Comparison of ENCODE assay signal across 20 cellular contexts in the genomic region with DNA sequence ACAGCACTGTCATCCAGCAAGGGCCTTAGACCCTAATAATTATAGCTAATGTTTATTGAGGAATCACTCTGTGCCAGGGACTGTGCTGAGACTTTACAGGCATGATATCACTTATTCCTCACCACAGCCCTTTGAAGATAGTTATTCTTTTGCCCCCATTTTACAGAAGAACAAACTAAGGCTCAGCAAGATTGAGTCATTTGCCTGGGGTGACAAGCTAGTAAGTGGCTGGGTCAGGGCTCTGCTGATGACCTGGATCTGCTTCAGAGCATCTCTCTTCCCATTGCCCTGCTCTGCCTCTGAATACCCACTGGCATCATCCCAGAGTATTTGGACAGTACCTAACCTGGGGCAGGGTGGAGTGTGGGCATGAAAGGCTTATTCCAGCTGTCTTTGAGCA. TPM values are rescaled to one million over a fixed set of nuclear protein-coding genes. Genes with fewer than 3 reads are reported as not detected.
DNase-seq lines count a peak whose midpoint lies in the region; ATAC-seq, FAIRE-seq and TF ChIP-seq lines count a peak whose summit lies in the region.
"Had no signal": no experiment of that assay in that cellular context is flagged by ENCODE, and none has a peak within 500 bp of the region (broad histone marks: within the 10 kb centered on the region; RNA-seq: fewer than 3 reads in every experiment).

No MANE protein-coding gene starts in this region.

- CTCF ChIA-PET in K562 (lab: Yijun Ruan, JAX; ENCODE audit: low intra/inter-chr PET ratio): no interaction called here

- H3K4me1 ChIP-seq in OCI-LY3 (ENCODE audit: low read length): peaks cover 51% of the 10 kb centered on the region
- H3K4me1 ChIP-seq in K562 (replicated peaks in 1 of 2; ENCODE audit: control insufficient read depth in 2 of 2, insufficient read depth in 2 of 2, low read length in 2 of 2): peaks cover 0 to 7% of the 10 kb centered on the region in 2 experiments; a peak in 2 of 5 replicates

- H3K9me3 Mint-ChIP-seq in activated T-cell treated with anti-CD3 and anti-CD28 coated beads, Interleukin-2, amount 50 U/mL, for 72 hours: no peaks in the 10 kb centered on the region

- peaks cover 16% of the 10 kb centered on the region for H3K36me3 ChIP-seq in OCI-LY3 (replicated peaks; ENCODE audit: low read depth, low read length)
- peaks cover 33% of the 10 kb centered on the region; the same call in 1 of the 3 replicates for H3K36me3 ChIP-seq in K562 (ENCODE audit: control insufficient read depth, insufficient read depth, low read length)

- H3K27ac Mint-ChIP-seq in activated T-cell treated with anti-CD3 and anti-CD28 coated beads, Interleukin-2, amount 50 U/mL, for 72 hours: peak overlapping the region; percentile 58

- H3K4me2 ChIP-seq in OCI-LY3 (ENCODE audit: low read length) (no peak overlapping the region), K562 (ENCODE audit: insufficient read depth, low read length) (no peak overlapping the region)

- no peak for ATAC-seq in activated T-cell treated with anti-CD3 and anti-CD28 coated beads, Interleukin-2, amount 50 U/mL, for 72 hours (replicated peaks in 1 of 2)
- ATAC-seq in K562 (no peak), GM18868 (IDR thresholded peaks at IDR 0.05; ENCODE audit: unreplicated experiment) (no peak)
- peak; percentile 10 for ATAC-seq in stimulated activated naive CD8-positive, alpha-beta T cell treated with anti-CD3 and anti-CD28 coated beads, Interleukin-15, Interleukin-2, amounts not matched to agents 100 U/mL and 50 U/mL, for 24 hours
- ATAC-seq: gastrocnemius medialis, HepG2, left lung had no signal

- H3K9me3 ChIP-seq in OCI-LY3 (ENCODE audit: insufficient read depth, low read length) (no peaks in the 10 kb centered on the region), K562 (replicated peaks; ENCODE audit: control insufficient read depth, insufficient read depth, low read depth, low read length) (no peaks in the 10 kb centered on the region)
- H3K9me3 ChIP-seq: gastrocnemius medialis, left lung, neutrophil had no signal

- no peaks in the 10 kb centered on the region for H3K9me1 ChIP-seq in K562 (ENCODE audit: control insufficient read depth, insufficient read depth, low read length)

- in situ Hi-C loops in K562 (cut with MboI): no loop called here

- H2AFZ ChIP-seq in OCI-LY3 (ENCODE audit: low read depth, low read length): no peak overlapping the region
- H2AFZ ChIP-seq in K562 (ENCODE audit: low read depth, low read length): no peak overlapping the region

- no peaks in the 10 kb centered on the region for H3K36me3 Mint-ChIP-seq in activated T-cell treated with anti-CD3 and anti-CD28 coated beads, Interleukin-2, amount 50 U/mL, for 72 hours (ENCODE audit: insufficient read depth in 2 of 2)

- H3K4me3 ChIP-seq in OCI-LY3 (ENCODE audit: low read length): no peak overlapping the region
- H3K4me3 ChIP-seq in K562: no peak overlapping the region
- H3K4me3 ChIP-seq: gastrocnemius medialis, left lung had no signal

- no peaks in the 10 kb centered on the region for H3K27me3 Mint-ChIP-seq in activated T-cell treated with anti-CD3 and anti-CD28 coated beads, Interleukin-2, amount 50 U/mL, for 72 hours (ENCODE audit: low read depth)

- POLR2A ChIA-PET in K562 (lab: Yijun Ruan, JAX): no interaction called here

- BruUV-seq in K562 (replicated peaks; lab: Mats Ljungman, UMichigan): no TSS peak

- intact Hi-C loops in K562 (cut with micrococcal nuclease): no loop called here
- intact Hi-C loops in head of caudate nucleus (cut with DNase I): no loop called here

- no peak for DNase-seq in activated T-cell treated with anti-CD3 and anti-CD28 coated beads, Interleukin-2, amount 50 U/mL, for 72 hours
- DNase-seq in activated T-cell treated with anti-CD3 and anti-CD28 coated beads for 4 hours (no peak), K562 (ENCODE audit: extremely low read depth in 1 of 4, low spot score in 3 of 4) (no peak), ureter (ENCODE audit: low spot score) (no peak), head of caudate nucleus (no peak)
- DNase-seq in stimulated activated naive CD8-positive, alpha-beta T cell treated with anti-CD3 and anti-CD28 coated beads, Interleukin-15, Interleukin-2, amounts not matched to agents 100 U/mL and 50 U/mL, for 24 hours: no peak
- DNase-seq: ACHN; activated T-cell treated with anti-CD3 and anti-CD28 coated beads, Interleukin-2, amount 50 U/mL, for 1 hour; amygdala; central memory CD4-positive, alpha-beta T cell; DMS79; erythroblast; gastrocnemius medialis; left lung; NCI-H187; NCI-H2227 treated with DMSO at 0.1 percent for 48 hours had no signal

- no peak for TF ChIP-seq POLR2A in K562 (conservative IDR thresholded peaks at IDR 0.05)

- no peak for TF ChIP-seq EP300 in K562 (IDR thresholded peaks at IDR 0.05; ENCODE audit: low read length)

- peaks cover 75% of the 10 kb centered on the region for H3K79me2 ChIP-seq in OCI-LY3 (ENCODE audit: low read length)
- peaks cover 7% of the 10 kb centered on the region; the same call in 1 of the 3 replicates for H3K79me2 ChIP-seq in K562 (ENCODE audit: control insufficient read depth, insufficient read depth, low read length)

- H3K27me3 ChIP-seq in OCI-LY3 (ENCODE audit: low read depth, low read length): no peaks in the 10 kb centered on the region
- H3K27me3 ChIP-seq in K562 (ENCODE audit: control insufficient read depth in 2 of 2, insufficient read depth in 2 of 2, low read length in 2 of 2): no peaks in the 10 kb centered on the region
- H3K27me3 ChIP-seq: gastrocnemius medialis, left lung, neutrophil had no signal

- H3K27ac ChIP-seq in OCI-LY3 (ENCODE audit: low read length): 0 out of 2 replicates have a peak overlapping the region, but pooled peaks have one; percentile 19
- H3K27ac ChIP-seq in K562 (ENCODE audit: extremely low read depth, low read depth, low read length): no peak overlapping the region
- H3K27ac ChIP-seq: gastrocnemius medialis, left lung, neutrophil had no signal

- H3K9ac ChIP-seq in OCI-LY3 (ENCODE audit: low read length) (no peak overlapping the region), K562 (ENCODE audit: insufficient read depth in 1 of 2, low read depth in 2 of 2, low read length in 2 of 2) (no peak overlapping the region)

- no peak for TF ChIP-seq RAD21 in K562 (CRISPR knock-in tag; conservative IDR thresholded peaks at IDR 0.05 in 1 of 2, IDR thresholded peaks at IDR 0.05 in 1 of 2)

- no peak for FAIRE-seq in K562 (lab: Jason Lieb, UNC)
- FAIRE-seq: HepG2 had no signal

- H4K20me1 ChIP-seq in OCI-LY3 (ENCODE audit: insufficient read depth, low read length): peaks cover 16% of the 10 kb centered on the region; the same call in 1 of the 2 replicates
- H4K20me1 ChIP-seq in K562 (replicated peaks; ENCODE audit: control insufficient read depth, insufficient read depth, low read length): no peaks in the 10 kb centered on the region

- peaks cover 68% of the 10 kb centered on the region for H3K4me1 Mint-ChIP-seq in activated T-cell treated with anti-CD3 and anti-CD28 coated beads, Interleukin-2, amount 50 U/mL, for 72 hours (ENCODE audit: low read depth)

- H3K4me3 Mint-ChIP-seq in activated T-cell treated with anti-CD3 and anti-CD28 coated beads, Interleukin-2, amount 50 U/mL, for 72 hours: no peak overlapping the region

- TF ChIP-seq CTCF in OCI-LY3 (IDR thresholded peaks at IDR 0.05; ENCODE audit: low read depth, low read length) (no peak), K562 (IDR thresholded peaks at IDR 0.05 in 2 of 3, conservative IDR thresholded peaks at IDR 0.05 in 1 of 3; ENCODE audit: insufficient read depth in 2 of 3, low read depth in 1 of 3, low read length in 3 of 3) (no peak)

TF ChIP-seq in K562, 482 proteins besides CTCF, POLR2A, EP300 and RAD21:
- TF ChIP-seq RBM25 (IDR thresholded peaks at IDR 0.05; ENCODE audit: low read depth, low read length, severe bottlenecking) (peak; percentile 70), PML (IDR thresholded peaks at IDR 0.05; ENCODE audit: low read length) (no peak), NFIX (CRISPR knock-in tag; IDR thresholded peaks at IDR 0.05; ENCODE audit: low read depth) (no peak), SPI1 (IDR thresholded peaks at IDR 0.05; ENCODE audit: borderline replicate concordance, low read depth, low read length) (no peak), NCOA4 (IDR thresholded peaks at IDR 0.05; ENCODE audit: partially characterized antibody) (no peak)

RNA-seq across cellular contexts. Expression of gene JADE2, which starts 11.8 kb away (rescaled TPM):
- total RNA-seq in activated T-cell treated with anti-CD3 and anti-CD28 coated beads, Interleukin-2, amount 50 U/mL, for 72 hours: 10 to 100 TPM; 87.0 to 88.8 TPM
- total RNA-seq in K562 (2011; cell fraction: chromatin; rRNA removed; ENCODE audit: low replicate concordance): 12.7 and 26.6 TPM in 2 replicates
- total RNA-seq in K562 (2011; cell fraction: nucleolus; rRNA removed): 12.9 and 14.5 TPM in 2 replicates
- 7.6 and 9.2 TPM in 2 replicates for total RNA-seq in K562 (2011; cell fraction: nucleoplasm; rRNA removed)
- total RNA-seq in K562 (2014; rRNA removed) (14.5 and 22.8 TPM in 2 replicates), K562 (2014; rRNA removed; fragmentation: Illumina TruSeq; extraction: Trizol) (6.9 and 8.3 TPM in 2 replicates), K562 (2015; rRNA removed; fragmentation: Illumina TruSeq; extraction: Trizol) (13.7 and 14.1 TPM in 2 replicates), K562 (2021) (22.2 and 23.3 TPM in 2 replicates), ureter (68.7 TPM)
- polyA plus RNA-seq in K562 (2011; rRNA removed) (8.8 and 9.4 TPM in 2 replicates), K562 (2014; fragmentation: Illumina TruSeq; extraction: Trizol) (9.1 and 10.9 TPM in 2 replicates), K562 (2014; fragmentation: Nextera tagmentation; extraction: Ambion mirVana) (under 1 TPM; 0.50 to 0.55 TPM), K562 (2014; rRNA removed) (6.0 and 10.8 TPM in 2 replicates)
- polyA plus RNA-seq in K562 (2011; cell fraction: cytosol; rRNA removed): 7.8 and 14.9 TPM in 2 replicates
- 10.6 and 18.6 TPM in 2 replicates for polyA plus RNA-seq in K562 (2011; cell fraction: nucleus; rRNA removed)
- 9.5 and 15.4 TPM in 2 replicates for polyA plus RNA-seq in K562 (2012)
- polyA minus RNA-seq in K562 (2011; rRNA and poly(A)+ RNA removed): 11.5 and 14.4 TPM in 2 replicates
- 13.0 and 13.2 TPM in 2 replicates for polyA minus RNA-seq in K562 (2011; cell fraction: cytosol; rRNA and poly(A)+ RNA removed)
- 9.4 TPM in 2 replicates for polyA minus RNA-seq in K562 (2011; cell fraction: nucleus; rRNA and poly(A)+ RNA removed)
